In the genomic region with DNA sequence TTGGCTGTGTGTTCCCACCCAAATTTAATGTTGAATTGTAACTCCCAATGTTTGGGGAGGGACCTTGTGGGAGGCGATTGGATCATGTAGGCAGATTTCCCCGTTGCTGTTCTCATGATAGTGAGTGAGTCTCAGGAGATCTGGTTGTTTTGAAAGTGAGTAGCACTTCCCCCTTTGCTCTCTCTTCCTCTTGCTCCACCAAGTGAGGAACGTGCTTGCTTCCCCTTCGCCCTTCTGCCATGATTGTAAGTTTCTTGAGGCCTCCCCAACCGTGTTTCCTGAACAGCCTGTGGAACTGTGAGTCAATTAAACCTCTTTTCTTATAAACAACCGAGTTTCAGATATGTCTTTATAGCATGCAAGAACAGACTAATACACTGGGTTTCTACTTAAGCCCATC, we compare ENCODE assay signal across 22 cellular contexts.
DNase-seq lines count a peak whose midpoint lies in the region; ATAC-seq, FAIRE-seq and TF ChIP-seq lines count a peak whose summit lies in the region.
"Had no signal": no experiment of that assay in that cellular context is flagged by ENCODE, and none has a peak within 500 bp of the region (broad histone marks: within the 10 kb centered on the region; RNA-seq: fewer than 3 reads in every experiment).

No MANE protein-coding gene starts in this region.

- H3K4me2 ChIP-seq in DOHH2 (ENCODE audit: low read length): peak overlapping the region; percentile 42
- H3K4me2 ChIP-seq in GM23338: no peak overlapping the region

- no peaks in the 10 kb centered on the region for H3K27me3 ChIP-seq in DOHH2 (ENCODE audit: control insufficient read depth, low read length)
- no peaks in the 10 kb centered on the region for H3K27me3 ChIP-seq in GM23338 (ENCODE audit: insufficient read depth)
- H3K27me3 ChIP-seq: right atrium auricular region had no signal

- H3K4me1 ChIP-seq in DOHH2 (ENCODE audit: control insufficient read depth, low read length): peaks cover 58% of the 10 kb centered on the region
- H3K4me1 ChIP-seq in GM23338 (ENCODE audit: insufficient read depth): no peaks in the 10 kb centered on the region

- H3F3A ChIP-seq in DOHH2 (ENCODE audit: control insufficient read depth, insufficient read depth) (peaks cover 17% of the 10 kb centered on the region; the same call in 1 of the 2 replicates), GM23338 (replicated peaks; ENCODE audit: low read depth) (no peaks in the 10 kb centered on the region)

- H3K9me3 ChIP-seq in DOHH2 (ENCODE audit: control insufficient read depth, insufficient read depth, low read length): peaks cover 47% of the 10 kb centered on the region
- H3K9me3 ChIP-seq: right atrium auricular region had no signal

- H3K9me3 Mint-ChIP-seq in IgD-negative memory B cell: peaks cover 6 to 35% (median 17%) of the 10 kb centered on the region in 3 donors
- H3K9me3 Mint-ChIP-seq in memory B cell: peaks cover 14% of the 10 kb centered on the region
- peaks cover 20% of the 10 kb centered on the region for H3K9me3 Mint-ChIP-seq in GM23338
- H3K9me3 Mint-ChIP-seq in Calu3 (ENCODE audit: low read depth, unreplicated experiment): peaks cover 7% of the 10 kb centered on the region

- H3K79me2 ChIP-seq in DOHH2 (ENCODE audit: control insufficient read depth, low read length): peaks cover 93% of the 10 kb centered on the region
- H3K79me2 ChIP-seq in GM23338 (replicated peaks; ENCODE audit: insufficient read depth): peaks cover 2% of the 10 kb centered on the region; the same call in 1 of the 2 replicates

- H3K27ac ChIP-seq in DOHH2 (ENCODE audit: low read depth, low read length): peak overlapping the region; percentile 56
- no peak overlapping the region for H3K27ac ChIP-seq in GM23338 (ENCODE audit: low read depth)
- H3K27ac ChIP-seq: C4-2B, right atrium auricular region, SK-N-MC, WERI-Rb-1 had no signal

- DNase-seq in NOMO-1 treated with DMSO at 0.1 percent for 48 hours (lab: John Stamatoyannopoulos, UW; ENCODE audit: unreplicated experiment): peak; percentile 93
- peak in 1 of 2 donors; percentile 22 for DNase-seq in memory B cell (ENCODE audit: low spot score in 2 of 2)
- DNase-seq in GM23338 (ENCODE audit: low spot score): no peak
- DNase-seq in frontal cortex (ENCODE audit: low spot score in 2 of 2): no peak
- no peak for DNase-seq in retina
- no peak for DNase-seq in Calu3
- DNase-seq: activated CD4-positive, alpha-beta T cell treated with anti-CD3 and anti-CD28 coated beads, Interleukin-2, amount 50 U/mL, for 4 hours; activated CD8-positive, alpha-beta memory T cell treated with anti-CD3 and anti-CD28 coated beads, Interleukin-2, amount 50 U/mL, for 48 hours; activated naive CD8-positive, alpha-beta T cell treated with anti-CD3 and anti-CD28 coated beads for 36 hours; naive thymus-derived CD4-positive, alpha-beta T cell; NCI-H1092; NCI-H2029; NCI-H345; NCI-H82; WERI-Rb-1 had no signal

- H3K4me3 Mint-ChIP-seq in IgD-negative memory B cell (peak overlapping the region in 3 of 4 donors; percentile 3 to 65 (median 44)), memory B cell (peak overlapping the region; percentile 6), GM23338 (no peak overlapping the region), Calu3 (ENCODE audit: low read depth, unreplicated experiment) (no peak overlapping the region)
- H3K4me3 Mint-ChIP-seq: activated naive CD8-positive, alpha-beta T cell treated with anti-CD3 and anti-CD28 coated beads for 36 hours; central memory CD8-positive, alpha-beta T cell; naive thymus-derived CD4-positive, alpha-beta T cell had no signal

- no peaks in the 10 kb centered on the region for H4K20me1 ChIP-seq in DOHH2 (ENCODE audit: control insufficient read depth, insufficient read depth, low read depth, low read length)
- H4K20me1 ChIP-seq in GM23338 (replicated peaks; ENCODE audit: insufficient read depth): no peaks in the 10 kb centered on the region

- H3K36me3 ChIP-seq in DOHH2 (ENCODE audit: control insufficient read depth, low read length) (peaks cover 92% of the 10 kb centered on the region), GM23338 (ENCODE audit: insufficient read depth) (no peaks in the 10 kb centered on the region)
- H3K36me3 ChIP-seq: right atrium auricular region, WERI-Rb-1 had no signal

- H3K36me3 Mint-ChIP-seq in IgD-negative memory B cell (peaks cover 35% of the 10 kb centered on the region), memory B cell (peaks cover 52% of the 10 kb centered on the region), GM23338 (ENCODE audit: low read depth) (peaks cover 35% of the 10 kb centered on the region), Calu3 (ENCODE audit: insufficient read depth, unreplicated experiment) (no peaks in the 10 kb centered on the region)
- H3K36me3 Mint-ChIP-seq: activated naive CD8-positive, alpha-beta T cell treated with anti-CD3 and anti-CD28 coated beads for 36 hours; naive thymus-derived CD4-positive, alpha-beta T cell had no signal

- no TSS peak for BruUV-seq in Calu3 (replicated peaks; lab: Mats Ljungman, UMichigan)

- H3K27me3 Mint-ChIP-seq in IgD-negative memory B cell (no peaks in the 10 kb centered on the region), memory B cell (no peaks in the 10 kb centered on the region), GM23338 (ENCODE audit: insufficient read depth, low read depth, poor library complexity) (peaks cover 6% of the 10 kb centered on the region), Calu3 (ENCODE audit: unreplicated experiment) (no peaks in the 10 kb centered on the region)
- H3K27me3 Mint-ChIP-seq: activated naive CD8-positive, alpha-beta T cell treated with anti-CD3 and anti-CD28 coated beads for 36 hours; central memory CD8-positive, alpha-beta T cell; naive thymus-derived CD4-positive, alpha-beta T cell had no signal

- H3K9me2 ChIP-seq in DOHH2 (replicated peaks; ENCODE audit: control insufficient read depth, low read length): no peaks in the 10 kb centered on the region
- no peaks in the 10 kb centered on the region for H3K9me2 ChIP-seq in GM23338 (ENCODE audit: insufficient read depth)

- no peak overlapping the region for H2AFZ ChIP-seq in GM23338

- H3K4me1 Mint-ChIP-seq in IgD-negative memory B cell (peaks cover 14 to 19% (median 16%) of the 10 kb centered on the region in 3 donors), memory B cell (peaks cover 29% of the 10 kb centered on the region), GM23338 (no peaks in the 10 kb centered on the region), Calu3 (ENCODE audit: low read depth, unreplicated experiment) (peaks cover 9% of the 10 kb centered on the region)
- H3K4me1 Mint-ChIP-seq: activated naive CD8-positive, alpha-beta T cell treated with anti-CD3 and anti-CD28 coated beads for 36 hours; central memory CD8-positive, alpha-beta T cell; naive thymus-derived CD4-positive, alpha-beta T cell had no signal

- CTCF ChIA-PET in Calu3 (lab: Charles Lee): no interaction called here

- peak overlapping the region; percentile 27 for H3K4me3 ChIP-seq in DOHH2 (ENCODE audit: low read length)
- no peak overlapping the region for H3K4me3 ChIP-seq in GM23338
- H3K4me3 ChIP-seq: right atrium auricular region, SK-N-MC had no signal

- H3K27ac Mint-ChIP-seq in IgD-negative memory B cell (peak overlapping the region; percentile 5 to 94 (median 86)), memory B cell (peak overlapping the region; percentile 68), GM23338 (no peak overlapping the region), Calu3 (ENCODE audit: unreplicated experiment) (no peak overlapping the region)
- H3K27ac Mint-ChIP-seq: activated naive CD8-positive, alpha-beta T cell treated with anti-CD3 and anti-CD28 coated beads for 36 hours; naive thymus-derived CD4-positive, alpha-beta T cell had no signal

- ATAC-seq in memory B cell (ENCODE audit: low read depth) (peak; percentile 87), GM23338 (no peak)
- ATAC-seq: naive thymus-derived CD4-positive, alpha-beta T cell had no signal

- TF ChIP-seq CTCF in DOHH2 (IDR thresholded peaks at IDR 0.05; ENCODE audit: low read depth, low read length, poor library complexity, severe bottlenecking) (no peak), GM23338 (conservative IDR thresholded peaks at IDR 0.05; ENCODE audit: low read depth in 2 of 2) (no peak), Calu3 (IDR thresholded peaks at IDR 0.05; ENCODE audit: unreplicated experiment) (no peak)

- no peak for FAIRE-seq in frontal cortex (lab: Jason Lieb, UNC)
- FAIRE-seq: astrocyte had no signal

- intact Hi-C loops in Calu3 (cut with micrococcal nuclease; ENCODE audit: unreplicated experiment): no loop called here

Comparison
In these comparisons a context has a peak if more than half of its experiments do, and no peak if none do; other contexts are left out.
1. H3K27ac Mint-ChIP-seq: peak in IgD-negative memory B cell (3 of 3) and memory B cell (single experiment); none in GM23338 (single experiment) and Calu3 (single experiment).
2. H3K4me3 Mint-ChIP-seq: peak in IgD-negative memory B cell (3 of 4) and memory B cell (single experiment); none in GM23338 (single experiment) and Calu3 (single experiment).